11 cellular contexts compared by ENCODE assay signal in genomic region chr12:14665354-14666348, GRCh38. TPM values are rescaled to one million over a fixed set of nuclear protein-coding genes. Genes with fewer than 3 reads are reported as not detected.
DNase-seq lines count a peak whose midpoint lies in the region; ATAC-seq and TF ChIP-seq lines count a peak whose summit lies in the region.
"Had no signal": no experiment of that assay in that cellular context is flagged by ENCODE, and none has a peak within 500 bp of the region (broad histone marks: within the 10 kb centered on the region; RNA-seq: fewer than 3 reads in every experiment).

No MANE protein-coding gene starts in this region.

- H3K36me3 Mint-ChIP-seq in activated B cell treated with CpG ODN at 0.5 μM for 24 hours (ENCODE audit: low read depth) (no peaks in the 10 kb centered on the region), naive B cell (no peaks in the 10 kb centered on the region)
- H3K36me3 Mint-ChIP-seq: naive thymus-derived CD4-positive, alpha-beta T cell had no signal

- H3K9me3 Mint-ChIP-seq in activated B cell treated with CpG ODN at 0.5 μM for 24 hours (no peaks in the 10 kb centered on the region), naive B cell (peaks cover 0 to 2% (median 0%) of the 10 kb centered on the region in 7 donors)
- no peaks in the 10 kb centered on the region for H3K9me3 Mint-ChIP-seq in stimulated activated naive CD8-positive, alpha-beta T cell treated with anti-CD3 and anti-CD28 coated beads, Interleukin-15, amount 100 ng/mL, for 72 hours
- H3K9me3 Mint-ChIP-seq: naive thymus-derived CD4-positive, alpha-beta T cell had no signal

- peak; percentile 55 to 78 for DNase-seq in NCI-H1930 (lab: John Stamatoyannopoulos, UW)
- no peak for DNase-seq in activated B cell treated with CpG ODN at 0.5 μM for 24 hours
- DNase-seq in naive B cell, result peak; percentile 11
- no peak for DNase-seq in stimulated activated naive CD8-positive, alpha-beta T cell treated with anti-CD3 and anti-CD28 coated beads, Interleukin-15, amount 100 ng/mL, for 72 hours
- no peak for DNase-seq in GM19238 (ENCODE audit: insufficient read length, low spot score)
- DNase-seq: activated T-cell treated with anti-CD3 and anti-CD28 coated beads, Interleukin-2, amount 50 U/mL, for 72 hours had no signal

- peak; percentile 68 for ATAC-seq in GM18868 (IDR thresholded peaks at IDR 0.05; ENCODE audit: unreplicated experiment)
- ATAC-seq in activated B cell treated with CpG ODN at 0.5 μM for 24 hours (ENCODE audit: low read depth), result no peak
- peak; percentile 61 to 62 for ATAC-seq in naive B cell (ENCODE audit: low read depth in 2 of 2)
- no peak for ATAC-seq in HG03457 (IDR thresholded peaks at IDR 0.05; ENCODE audit: unreplicated experiment)
- no peak for ATAC-seq in GM19324 (IDR thresholded peaks at IDR 0.05; ENCODE audit: low FRiP score, unreplicated experiment)
- ATAC-seq in stimulated activated naive CD8-positive, alpha-beta T cell treated with anti-CD3 and anti-CD28 coated beads, Interleukin-15, amount 100 ng/mL, for 72 hours, result no peak
- ATAC-seq: activated T-cell treated with anti-CD3 and anti-CD28 coated beads, Interleukin-2, amount 50 U/mL, for 72 hours; naive thymus-derived CD4-positive, alpha-beta T cell; SK-N-SH treated with all-trans-retinoic acid at 6 μM for 48 hours had no signal

- H3K4me1 Mint-ChIP-seq in activated B cell treated with CpG ODN at 0.5 μM for 24 hours (peaks cover 14% of the 10 kb centered on the region), naive B cell (peaks cover 18 to 27% (median 24%) of the 10 kb centered on the region in 3 donors)
- peaks cover 6% of the 10 kb centered on the region for H3K4me1 Mint-ChIP-seq in stimulated activated naive CD8-positive, alpha-beta T cell treated with anti-CD3 and anti-CD28 coated beads, Interleukin-15, amount 100 ng/mL, for 72 hours

- H3K27me3 Mint-ChIP-seq in activated B cell treated with CpG ODN at 0.5 μM for 24 hours, result no peaks in the 10 kb centered on the region
- peaks cover 0 to 10% (median 9%) of the 10 kb centered on the region in 3 donors for H3K27me3 Mint-ChIP-seq in naive B cell
- H3K27me3 Mint-ChIP-seq in stimulated activated naive CD8-positive, alpha-beta T cell treated with anti-CD3 and anti-CD28 coated beads, Interleukin-15, amount 100 ng/mL, for 72 hours, result no peaks in the 10 kb centered on the region

- CTCF ChIA-PET in activated B cell treated with CpG ODN at 0.5 μM for 24 hours (lab: Charles Lee), result interaction anchor here (0.6 to 3.8 kb wide), 3 partner anchors 97 to 428 kb away, joined by 3 to 36 read pairs (median 8); no protein-coding TSS in a partner anchor

- no peak overlapping the region for H3K4me3 Mint-ChIP-seq in activated B cell treated with CpG ODN at 0.5 μM for 24 hours
- no peak overlapping the region for H3K4me3 Mint-ChIP-seq in naive B cell
- H3K4me3 Mint-ChIP-seq in stimulated activated naive CD8-positive, alpha-beta T cell treated with anti-CD3 and anti-CD28 coated beads, Interleukin-15, amount 100 ng/mL, for 72 hours, result no peak overlapping the region
- H3K4me3 Mint-ChIP-seq: activated T-cell treated with anti-CD3 and anti-CD28 coated beads, Interleukin-2, amount 50 U/mL, for 72 hours; naive thymus-derived CD4-positive, alpha-beta T cell had no signal

- TF ChIP-seq CTCF in activated B cell treated with CpG ODN at 0.5 μM for 24 hours (IDR thresholded peaks at IDR 0.05), result no peak

- POLR2A ChIA-PET in activated B cell treated with CpG ODN at 0.5 μM for 24 hours (lab: Charles Lee), result interaction anchor here (0.6 to 1.1 kb wide), 3 partner anchors 22 to 550 kb away, joined by 3 to 5 read pairs (median 4); no protein-coding TSS in a partner anchor

- intact Hi-C loops in activated B cell treated with CpG ODN at 0.5 μM for 24 hours (cut with micrococcal nuclease), result loop anchor here (10.0 kb wide), 1 partner anchor 51 kb away; no protein-coding TSS in a partner anchor

- H3K27ac Mint-ChIP-seq in activated B cell treated with CpG ODN at 0.5 μM for 24 hours (peak overlapping the region; percentile 19), naive B cell (peak overlapping the region in 2 of 6 donors; percentile 8 to 93)
- H3K27ac Mint-ChIP-seq in stimulated activated naive CD8-positive, alpha-beta T cell treated with anti-CD3 and anti-CD28 coated beads, Interleukin-15, amount 100 ng/mL, for 72 hours, result no peak overlapping the region
- H3K27ac Mint-ChIP-seq: activated T-cell treated with anti-CD3 and anti-CD28 coated beads, Interleukin-2, amount 50 U/mL, for 72 hours; naive thymus-derived CD4-positive, alpha-beta T cell had no signal

RNA-seq across cellular contexts. Expression of gene GUCY2C, which starts 30.7 kb away (rescaled TPM):
- total RNA-seq in activated B cell treated with CpG ODN at 0.5 μM for 24 hours, result 0.22 and 0.32 TPM in 2 replicates
- polyA plus RNA-seq in naive B cell (ENCODE audit: low read depth in 6 of 6), result under 1 TPM in 5 of 6 donors, not detected in 1; 0.06 to 0.32 (median 0.20) TPM
- total RNA-seq: activated T-cell treated with anti-CD3 and anti-CD28 coated beads, Interleukin-2, amount 50 U/mL, for 72 hours; naive thymus-derived CD4-positive, alpha-beta T cell had no signal
- polyA plus RNA-seq: naive thymus-derived CD4-positive, alpha-beta T cell had no signal

Comparison
In these comparisons a context has a peak if more than half of its experiments do, and no peak if none do; other contexts are left out.
1. ATAC-seq: peak in GM18868 (single experiment) and naive B cell (2 of 2); none in activated B cell treated with CpG ODN at 0.5 μM for 24 hours (single experiment), HG03457 (single experiment), GM19324 (single experiment) and stimulated activated naive CD8-positive, alpha-beta T cell treated with anti-CD3 and anti-CD28 coated beads, Interleukin-15, amount 100 ng/mL, for 72 hours (single experiment).
2. DNase-seq: peak in NCI-H1930 (2 of 2) and naive B cell (single experiment); none in activated B cell treated with CpG ODN at 0.5 μM for 24 hours (single experiment), stimulated activated naive CD8-positive, alpha-beta T cell treated with anti-CD3 and anti-CD28 coated beads, Interleukin-15, amount 100 ng/mL, for 72 hours (0 of 2) and GM19238 (single experiment).